19 cellular contexts compared by ENCODE assay signal in the genomic region with DNA sequence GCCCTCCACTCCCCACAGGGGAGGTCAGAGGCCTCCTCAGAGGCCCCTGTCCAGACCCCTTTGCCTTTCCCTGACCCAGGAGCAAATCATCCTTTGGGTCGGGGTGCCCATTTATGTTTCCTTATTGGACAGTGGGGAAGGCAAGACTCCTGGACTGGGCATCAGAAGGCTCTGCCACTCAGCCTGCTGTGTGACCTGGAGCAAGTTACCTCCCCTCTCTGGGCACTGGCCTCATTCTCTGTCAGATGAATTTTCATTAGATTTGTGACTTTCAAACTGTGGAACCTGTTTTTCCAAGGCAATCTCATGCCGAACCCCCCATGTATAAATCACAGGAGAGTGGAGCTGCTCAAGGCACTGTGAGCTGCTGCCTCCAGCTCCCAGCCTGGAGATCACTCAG. TPM values are rescaled to one million over a fixed set of nuclear protein-coding genes. Genes with fewer than 3 reads are reported as not detected.
DNase-seq lines count a peak whose midpoint lies in the region; ATAC-seq and TF ChIP-seq lines count a peak whose summit lies in the region.
"Had no signal": no experiment of that assay in that cellular context is flagged by ENCODE, and none has a peak within 500 bp of the region (broad histone marks: within the 10 kb centered on the region; RNA-seq: fewer than 3 reads in every experiment).

No MANE protein-coding gene starts in this region.

- H3K23ac ChIP-seq in H9 (ENCODE audit: insufficient read length, low read depth, low read length), result no peak overlapping the region

- no peak overlapping the region for H4K8ac ChIP-seq in H9 (replicated peaks; ENCODE audit: insufficient read length, low read depth, low read length)

- no peak overlapping the region for H2BK120ac ChIP-seq in H9 (ENCODE audit: low read depth, low read length, poor library complexity, severe bottlenecking)

- H3K9ac ChIP-seq in H9 (ENCODE audit: extremely low read depth, insufficient read length, low read length), result no peak overlapping the region

- no peak overlapping the region for H3K4ac ChIP-seq in H9 (ENCODE audit: low read depth, low read length)

- no peak overlapping the region for H2AFZ ChIP-seq in H9 (ENCODE audit: low read length)
- H2AFZ ChIP-seq: GM23338 had no signal

- H4K5ac ChIP-seq in H9 (ENCODE audit: insufficient read length, low read depth, low read length), result no peak overlapping the region

- no peak for ATAC-seq in effector memory CD8-positive, alpha-beta T cell (replicated peaks)
- ATAC-seq in stimulated activated naive CD8-positive, alpha-beta T cell treated with anti-CD3 and anti-CD28 coated beads, Interleukin-15, amount 100 ng/mL, for 72 hours, result no peak
- ATAC-seq in HG03457 (IDR thresholded peaks at IDR 0.05; ENCODE audit: unreplicated experiment), result no peak
- ATAC-seq: GM23338, Panc1 had no signal

- peaks cover 2% of the 10 kb centered on the region for H3K36me3 Mint-ChIP-seq in activated naive CD8-positive, alpha-beta T cell
- no peaks in the 10 kb centered on the region for H3K36me3 Mint-ChIP-seq in activated naive CD8-positive, alpha-beta T cell treated with anti-CD3 and anti-CD28 coated beads for 36 hours
- H3K36me3 Mint-ChIP-seq in H9 (ENCODE audit: insufficient read depth in 1 of 3, low read depth in 3 of 3), result no peaks in the 10 kb centered on the region; a peak in 2 of 7 replicates
- H3K36me3 Mint-ChIP-seq in effector memory CD8-positive, alpha-beta T cell (ENCODE audit: insufficient read depth), result peaks cover 6% of the 10 kb centered on the region

- no peak for DNase-seq in activated naive CD8-positive, alpha-beta T cell treated with anti-CD3 and anti-CD28 coated beads for 36 hours
- DNase-seq in H9 (no peak), cerebellar nuclear complex (lab: John Stamatoyannopoulos, UW) (no peak), SIG-M5 (lab: John Stamatoyannopoulos, UW) (no peak)
- no peak for DNase-seq in effector memory CD8-positive, alpha-beta T cell
- DNase-seq in stimulated activated naive CD8-positive, alpha-beta T cell treated with anti-CD3 and anti-CD28 coated beads, Interleukin-15, amount 100 ng/mL, for 72 hours, result no peak
- DNase-seq: DMS 273 treated with DMSO at 0.1 percent for 48 hours, MM.1S, NCI-H1105 treated with DMSO at 0.1 percent for 48 hours, NCI-H187 treated with DMSO at 0.1 percent for 48 hours, NCI-H2171, NCI-H510A, NCI-H82, SHP77 had no signal

- peaks cover 20% of the 10 kb centered on the region; the same call in 1 of the 2 replicates for H3K4me1 ChIP-seq in H9 (ENCODE audit: insufficient read depth, low read length)

- no peak overlapping the region for H3K56ac ChIP-seq in H9 (ENCODE audit: insufficient read length, low read depth, low read length)

- no peak overlapping the region for H4K91ac ChIP-seq in H9 (ENCODE audit: insufficient read length, low read depth, low read length)

- no peak for TF ChIP-seq CTCF in H9 (conservative IDR thresholded peaks at IDR 0.05)

- no peak overlapping the region for H3K4me2 ChIP-seq in H9 (ENCODE audit: insufficient read depth, insufficient read length, low read length)
- H3K4me2 ChIP-seq: GM23338 had no signal

- no peak overlapping the region for H3K14ac ChIP-seq in H9 (ENCODE audit: insufficient read depth, low read length)

- no peaks in the 10 kb centered on the region for H3K23me2 ChIP-seq in H9 (ENCODE audit: insufficient read length, low read depth, low read length, poor library complexity, severe bottlenecking)

- H2BK15ac ChIP-seq in H9 (ENCODE audit: low read depth, low read length), result no peak overlapping the region

- H3K27me3 ChIP-seq in H9 (ENCODE audit: insufficient read depth, low read length), result no peaks in the 10 kb centered on the region

- no peak overlapping the region for H2BK20ac ChIP-seq in H9 (ENCODE audit: low read depth, low read length, poor library complexity, severe bottlenecking)

- H3K4me1 Mint-ChIP-seq in activated naive CD8-positive, alpha-beta T cell (ENCODE audit: low read depth), result peaks cover 78% of the 10 kb centered on the region
- peaks cover 59% of the 10 kb centered on the region for H3K4me1 Mint-ChIP-seq in activated naive CD8-positive, alpha-beta T cell treated with anti-CD3 and anti-CD28 coated beads for 36 hours
- peaks cover 57 to 73% of the 10 kb centered on the region in 2 experiments for H3K4me1 Mint-ChIP-seq in H9
- H3K4me1 Mint-ChIP-seq in effector memory CD8-positive, alpha-beta T cell (ENCODE audit: low read depth in 2 of 2), result peaks cover 27 to 32% of the 10 kb centered on the region in 2 donors
- peaks cover 94% of the 10 kb centered on the region for H3K4me1 Mint-ChIP-seq in stimulated activated naive CD8-positive, alpha-beta T cell treated with anti-CD3 and anti-CD28 coated beads, Interleukin-15, amount 100 ng/mL, for 72 hours

- no peak overlapping the region for H3K27ac ChIP-seq in H9 (ENCODE audit: insufficient read length, low read depth, low read length)

- no peaks in the 10 kb centered on the region for H3K79me1 ChIP-seq in H9 (ENCODE audit: insufficient read depth, low read depth, low read length, poor library complexity, severe bottlenecking)

- no CpG with 5 or more reads among the region's 2 CpGs for WGBS in H9 (ENCODE audit: extremely low coverage, insufficient read length, low lambda C conversion rate)

- no peak overlapping the region for H3K18ac ChIP-seq in H9 (ENCODE audit: insufficient read length, low read depth, low read length)

- H3K27ac Mint-ChIP-seq in activated naive CD8-positive, alpha-beta T cell, result peak overlapping the region; percentile 92
- H3K27ac Mint-ChIP-seq in activated naive CD8-positive, alpha-beta T cell treated with anti-CD3 and anti-CD28 coated beads for 36 hours, result no peak overlapping the region
- peak overlapping the region in 1 of 3 experiments; percentile 59; a peak in 1 of 7 replicates for H3K27ac Mint-ChIP-seq in H9
- peak overlapping the region; percentile 84 to 86 for H3K27ac Mint-ChIP-seq in effector memory CD8-positive, alpha-beta T cell
- peak overlapping the region; percentile 86 to 92 for H3K27ac Mint-ChIP-seq in stimulated activated naive CD8-positive, alpha-beta T cell treated with anti-CD3 and anti-CD28 coated beads, Interleukin-15, amount 100 ng/mL, for 72 hours
- H3K27ac Mint-ChIP-seq: B cell, GM23338 had no signal

- H4K20me1 ChIP-seq in H9 (ENCODE audit: control insufficient read depth, insufficient read depth, insufficient read length), result no peaks in the 10 kb centered on the region

- no peaks in the 10 kb centered on the region for H3K27me3 Mint-ChIP-seq in activated naive CD8-positive, alpha-beta T cell
- H3K27me3 Mint-ChIP-seq in activated naive CD8-positive, alpha-beta T cell treated with anti-CD3 and anti-CD28 coated beads for 36 hours, result no peaks in the 10 kb centered on the region
- H3K27me3 Mint-ChIP-seq in H9 (ENCODE audit: low read depth), result no peaks in the 10 kb centered on the region
- no peaks in the 10 kb centered on the region for H3K27me3 Mint-ChIP-seq in effector memory CD8-positive, alpha-beta T cell
- no peaks in the 10 kb centered on the region for H3K27me3 Mint-ChIP-seq in stimulated activated naive CD8-positive, alpha-beta T cell treated with anti-CD3 and anti-CD28 coated beads, Interleukin-15, amount 100 ng/mL, for 72 hours
- H3K27me3 Mint-ChIP-seq: B cell had no signal

- peak overlapping the region; percentile 29 for H2BK12ac ChIP-seq in H9 (ENCODE audit: insufficient read length, low read depth, low read length)

- H3K4me3 Mint-ChIP-seq in activated naive CD8-positive, alpha-beta T cell, result peak overlapping the region; percentile 40
- no peak overlapping the region for H3K4me3 Mint-ChIP-seq in activated naive CD8-positive, alpha-beta T cell treated with anti-CD3 and anti-CD28 coated beads for 36 hours
- H3K4me3 Mint-ChIP-seq in H9, result no peak overlapping the region
- no peak overlapping the region for H3K4me3 Mint-ChIP-seq in effector memory CD8-positive, alpha-beta T cell
- H3K4me3 Mint-ChIP-seq in stimulated activated naive CD8-positive, alpha-beta T cell treated with anti-CD3 and anti-CD28 coated beads, Interleukin-15, amount 100 ng/mL, for 72 hours, result peak overlapping the region in 1 of 2 donors; percentile 42
- H3K4me3 Mint-ChIP-seq: B cell, GM23338 had no signal

- H3K9me3 ChIP-seq in H9 (ENCODE audit: control insufficient read depth, low read depth, low read length), result no peaks in the 10 kb centered on the region

- H3K9me3 Mint-ChIP-seq in activated naive CD8-positive, alpha-beta T cell (ENCODE audit: low read depth), result no peaks in the 10 kb centered on the region
- peaks cover 2% of the 10 kb centered on the region for H3K9me3 Mint-ChIP-seq in activated naive CD8-positive, alpha-beta T cell treated with anti-CD3 and anti-CD28 coated beads for 36 hours
- H3K9me3 Mint-ChIP-seq in H9, result peaks cover 2% of the 10 kb centered on the region in 2 experiments; a peak in 2 of 5 replicates
- no peaks in the 10 kb centered on the region for H3K9me3 Mint-ChIP-seq in effector memory CD8-positive, alpha-beta T cell
- no peaks in the 10 kb centered on the region for H3K9me3 Mint-ChIP-seq in stimulated activated naive CD8-positive, alpha-beta T cell treated with anti-CD3 and anti-CD28 coated beads, Interleukin-15, amount 100 ng/mL, for 72 hours
- H3K9me3 Mint-ChIP-seq: GM23338 had no signal

- no peaks in the 10 kb centered on the region for H3K79me2 ChIP-seq in H9 (ENCODE audit: insufficient read depth, low read length)

- no peak overlapping the region for H2BK5ac ChIP-seq in H9 (ENCODE audit: insufficient read length, low read length)

- no peak overlapping the region for H3T11ph ChIP-seq in H9 (ENCODE audit: low read length)

- H2AK5ac ChIP-seq in H9 (ENCODE audit: insufficient read length, low read length), result no peak overlapping the region

RNA-seq across cellular contexts. Expression of a gene that starts 47.0 kb away (rescaled TPM):
- 10 to 100 TPM; 40.1 to 44.9 TPM for total RNA-seq in activated naive CD8-positive, alpha-beta T cell treated with anti-CD3 and anti-CD28 coated beads for 36 hours
- 31.2 and 31.6 TPM in 2 replicates for total RNA-seq in H9 (2021)
